Comparison of ENCODE assay signal across 1 cellular context in genomic region chr20:34515484-34516037, GRCh38.
TF ChIP-seq lines count a peak whose summit lies in the region.

No MANE protein-coding gene starts in this region.

TF ChIP-seq in HepG2, 621 proteins besides CTCF, POLR2A, EP300 and RAD21 (continued from another document and continues in another):
- TF ChIP-seq, protein P1, sequence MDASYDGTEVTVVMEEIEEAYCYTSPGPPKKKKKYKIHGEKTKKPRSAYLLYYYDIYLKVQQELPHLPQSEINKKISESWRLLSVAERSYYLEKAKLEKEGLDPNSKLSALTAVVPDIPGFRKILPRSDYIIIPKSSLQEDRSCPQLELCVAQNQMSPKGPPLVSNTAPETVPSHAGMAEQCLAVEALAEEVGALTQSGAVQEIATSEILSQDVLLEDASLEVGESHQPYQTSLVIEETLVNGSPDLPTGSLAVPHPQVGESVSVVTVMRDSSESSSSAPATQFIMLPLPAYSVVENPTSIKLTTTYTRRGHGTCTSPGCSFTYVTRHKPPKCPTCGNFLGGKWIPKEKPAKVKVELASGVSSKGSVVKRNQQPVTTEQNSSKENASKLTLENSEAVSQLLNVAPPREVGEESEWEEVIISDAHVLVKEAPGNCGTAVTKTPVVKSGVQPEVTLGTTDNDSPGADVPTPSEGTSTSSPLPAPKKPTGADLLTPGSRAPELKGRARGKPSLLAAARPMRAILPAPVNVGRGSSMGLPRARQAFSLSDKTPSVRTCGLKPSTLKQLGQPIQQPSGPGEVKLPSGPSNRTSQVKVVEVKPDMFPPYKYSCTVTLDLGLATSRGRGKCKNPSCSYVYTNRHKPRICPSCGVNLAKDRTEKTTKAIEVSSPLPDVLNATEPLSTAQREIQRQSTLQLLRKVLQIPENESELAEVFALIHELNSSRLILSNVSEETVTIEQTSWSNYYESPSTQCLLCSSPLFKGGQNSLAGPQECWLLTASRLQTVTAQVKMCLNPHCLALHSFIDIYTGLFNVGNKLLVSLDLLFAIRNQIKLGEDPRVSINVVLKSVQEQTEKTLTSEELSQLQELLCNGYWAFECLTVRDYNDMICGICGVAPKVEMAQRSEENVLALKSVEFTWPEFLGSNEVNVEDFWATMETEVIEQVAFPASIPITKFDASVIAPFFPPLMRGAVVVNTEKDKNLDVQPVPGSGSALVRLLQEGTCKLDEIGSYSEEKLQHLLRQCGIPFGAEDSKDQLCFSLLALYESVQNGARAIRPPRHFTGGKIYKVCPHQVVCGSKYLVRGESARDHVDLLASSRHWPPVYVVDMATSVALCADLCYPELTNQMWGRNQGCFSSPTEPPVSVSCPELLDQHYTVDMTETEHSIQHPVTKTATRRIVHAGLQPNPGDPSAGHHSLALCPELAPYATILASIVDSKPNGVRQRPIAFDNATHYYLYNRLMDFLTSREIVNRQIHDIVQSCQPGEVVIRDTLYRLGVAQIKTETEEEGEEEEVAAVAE (CRISPR knock-in tag; IDR thresholded peaks at IDR 0.05; ENCODE audit: borderline replicate concordance), result no peak
- TF ChIP-seq ZNF775 (CRISPR knock-in tag; IDR thresholded peaks at IDR 0.05; ENCODE audit: borderline replicate concordance) (0 out of 2 replicates have a peak, but pooled peaks have one; percentile 72), ZFP36L1 (CRISPR knock-in tag; IDR thresholded peaks at IDR 0.05) (no peak), TRIM24 (CRISPR knock-in tag; IDR thresholded peaks at IDR 0.05) (no peak), ZZZ3 (CRISPR knock-in tag; IDR thresholded peaks at IDR 0.05; ENCODE audit: borderline replicate concordance) (peak; percentile 33; the same call in 1 of the 2 replicates), ZSCAN20 (CRISPR knock-in tag; IDR thresholded peaks at IDR 0.05; ENCODE audit: borderline replicate concordance) (no peak), ZNF337 (CRISPR knock-in tag; IDR thresholded peaks at IDR 0.05; ENCODE audit: borderline replicate concordance, low read depth) (0 out of 2 replicates have a peak, but pooled peaks have one; percentile 13), THYN1 (CRISPR knock-in tag; IDR thresholded peaks at IDR 0.05; ENCODE audit: borderline replicate concordance, low read depth) (no peak), ZNF382 (CRISPR knock-in tag; IDR thresholded peaks at IDR 0.05; ENCODE audit: borderline replicate concordance) (no peak), HES4 (CRISPR knock-in tag; IDR thresholded peaks at IDR 0.05; ENCODE audit: borderline replicate concordance) (no peak; the same call in 1 of the 2 replicates), MTF1 (CRISPR knock-in tag; IDR thresholded peaks at IDR 0.05) (no peak), STAT6 (CRISPR knock-in tag; IDR thresholded peaks at IDR 0.05; ENCODE audit: borderline replicate concordance) (no peak), ZNF234 (CRISPR knock-in tag; conservative IDR thresholded peaks at IDR 0.05) (no peak), ZNF557 (CRISPR knock-in tag; IDR thresholded peaks at IDR 0.05) (0 out of 2 replicates have a peak, but pooled peaks have one; percentile 18), ZNF225 (CRISPR knock-in tag; IDR thresholded peaks at IDR 0.05) (no peak), ZBTB44 (CRISPR knock-in tag; IDR thresholded peaks at IDR 0.05) (no peak), ZNF446 (CRISPR knock-in tag; IDR thresholded peaks at IDR 0.05) (peak; percentile 82), CHCHD3 (CRISPR knock-in tag; IDR thresholded peaks at IDR 0.05) (no peak), ZFP36 (IDR thresholded peaks at IDR 0.05; ENCODE audit: borderline replicate concordance, low read depth, low read length, partially characterized antibody) (no peak), PHF21A (CRISPR knock-in tag; IDR thresholded peaks at IDR 0.05) (peak; percentile 37), NFRKB (IDR thresholded peaks at IDR 0.05) (no peak)
- TF ChIP-seq, protein P2, sequence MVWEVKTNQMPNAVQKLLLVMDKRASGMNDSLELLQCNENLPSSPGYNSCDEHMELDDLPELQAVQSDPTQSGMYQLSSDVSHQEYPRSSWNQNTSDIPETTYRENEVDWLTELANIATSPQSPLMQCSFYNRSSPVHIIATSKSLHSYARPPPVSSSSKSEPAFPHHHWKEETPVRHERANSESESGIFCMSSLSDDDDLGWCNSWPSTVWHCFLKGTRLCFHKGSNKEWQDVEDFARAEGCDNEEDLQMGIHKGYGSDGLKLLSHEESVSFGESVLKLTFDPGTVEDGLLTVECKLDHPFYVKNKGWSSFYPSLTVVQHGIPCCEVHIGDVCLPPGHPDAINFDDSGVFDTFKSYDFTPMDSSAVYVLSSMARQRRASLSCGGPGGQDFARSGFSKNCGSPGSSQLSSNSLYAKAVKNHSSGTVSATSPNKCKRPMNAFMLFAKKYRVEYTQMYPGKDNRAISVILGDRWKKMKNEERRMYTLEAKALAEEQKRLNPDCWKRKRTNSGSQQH (CRISPR knock-in tag; IDR thresholded peaks at IDR 0.05; ENCODE audit: low read depth), result no peak; the same call in 1 of the 2 replicates
- TF ChIP-seq, protein P3, sequence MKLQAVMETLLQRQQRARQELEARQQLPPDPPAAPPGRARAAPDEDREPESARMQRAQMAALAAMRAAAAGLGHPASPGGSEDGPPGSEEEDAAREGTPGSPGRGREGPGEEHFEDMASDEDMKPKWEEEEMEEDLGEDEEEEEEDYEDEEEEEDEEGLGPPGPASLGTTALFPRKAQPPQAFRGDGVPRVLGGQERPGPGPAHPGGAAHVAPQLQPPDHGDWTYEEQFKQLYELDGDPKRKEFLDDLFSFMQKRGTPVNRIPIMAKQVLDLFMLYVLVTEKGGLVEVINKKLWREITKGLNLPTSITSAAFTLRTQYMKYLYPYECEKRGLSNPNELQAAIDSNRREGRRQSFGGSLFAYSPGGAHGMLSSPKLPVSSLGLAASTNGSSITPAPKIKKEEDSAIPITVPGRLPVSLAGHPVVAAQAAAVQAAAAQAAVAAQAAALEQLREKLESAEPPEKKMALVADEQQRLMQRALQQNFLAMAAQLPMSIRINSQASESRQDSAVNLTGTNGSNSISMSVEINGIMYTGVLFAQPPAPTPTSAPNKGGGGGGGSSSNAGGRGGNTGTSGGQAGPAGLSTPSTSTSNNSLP (IDR thresholded peaks at IDR 0.05; ENCODE audit: low read depth, low read length), result no peak
- TF ChIP-seq, protein P4, sequence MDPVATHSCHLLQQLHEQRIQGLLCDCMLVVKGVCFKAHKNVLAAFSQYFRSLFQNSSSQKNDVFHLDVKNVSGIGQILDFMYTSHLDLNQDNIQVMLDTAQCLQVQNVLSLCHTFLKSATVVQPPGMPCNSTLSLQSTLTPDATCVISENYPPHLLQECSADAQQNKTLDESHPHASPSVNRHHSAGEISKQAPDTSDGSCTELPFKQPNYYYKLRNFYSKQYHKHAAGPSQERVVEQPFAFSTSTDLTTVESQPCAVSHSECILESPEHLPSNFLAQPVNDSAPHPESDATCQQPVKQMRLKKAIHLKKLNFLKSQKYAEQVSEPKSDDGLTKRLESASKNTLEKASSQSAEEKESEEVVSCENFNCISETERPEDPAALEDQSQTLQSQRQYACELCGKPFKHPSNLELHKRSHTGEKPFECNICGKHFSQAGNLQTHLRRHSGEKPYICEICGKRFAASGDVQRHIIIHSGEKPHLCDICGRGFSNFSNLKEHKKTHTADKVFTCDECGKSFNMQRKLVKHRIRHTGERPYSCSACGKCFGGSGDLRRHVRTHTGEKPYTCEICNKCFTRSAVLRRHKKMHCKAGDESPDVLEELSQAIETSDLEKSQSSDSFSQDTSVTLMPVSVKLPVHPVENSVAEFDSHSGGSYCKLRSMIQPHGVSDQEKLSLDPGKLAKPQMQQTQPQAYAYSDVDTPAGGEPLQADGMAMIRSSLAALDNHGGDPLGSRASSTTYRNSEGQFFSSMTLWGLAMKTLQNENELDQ (CRISPR knock-in tag; IDR thresholded peaks at IDR 0.05; ENCODE audit: borderline replicate concordance), result no peak
- TF ChIP-seq, protein P5, sequence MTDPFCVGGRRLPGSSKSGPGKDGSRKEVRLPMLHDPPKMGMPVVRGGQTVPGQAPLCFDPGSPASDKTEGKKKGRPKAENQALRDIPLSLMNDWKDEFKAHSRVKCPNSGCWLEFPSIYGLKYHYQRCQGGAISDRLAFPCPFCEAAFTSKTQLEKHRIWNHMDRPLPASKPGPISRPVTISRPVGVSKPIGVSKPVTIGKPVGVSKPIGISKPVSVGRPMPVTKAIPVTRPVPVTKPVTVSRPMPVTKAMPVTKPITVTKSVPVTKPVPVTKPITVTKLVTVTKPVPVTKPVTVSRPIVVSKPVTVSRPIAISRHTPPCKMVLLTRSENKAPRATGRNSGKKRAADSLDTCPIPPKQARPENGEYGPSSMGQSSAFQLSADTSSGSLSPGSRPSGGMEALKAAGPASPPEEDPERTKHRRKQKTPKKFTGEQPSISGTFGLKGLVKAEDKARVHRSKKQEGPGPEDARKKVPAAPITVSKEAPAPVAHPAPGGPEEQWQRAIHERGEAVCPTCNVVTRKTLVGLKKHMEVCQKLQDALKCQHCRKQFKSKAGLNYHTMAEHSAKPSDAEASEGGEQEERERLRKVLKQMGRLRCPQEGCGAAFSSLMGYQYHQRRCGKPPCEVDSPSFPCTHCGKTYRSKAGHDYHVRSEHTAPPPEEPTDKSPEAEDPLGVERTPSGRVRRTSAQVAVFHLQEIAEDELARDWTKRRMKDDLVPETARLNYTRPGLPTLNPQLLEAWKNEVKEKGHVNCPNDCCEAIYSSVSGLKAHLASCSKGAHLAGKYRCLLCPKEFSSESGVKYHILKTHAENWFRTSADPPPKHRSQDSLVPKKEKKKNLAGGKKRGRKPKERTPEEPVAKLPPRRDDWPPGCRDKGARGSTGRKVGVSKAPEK (CRISPR knock-in tag; IDR thresholded peaks at IDR 0.05; ENCODE audit: borderline replicate concordance), result 0 out of 2 replicates have a peak, but pooled peaks have one; percentile 77
- TF ChIP-seq, protein P6, sequence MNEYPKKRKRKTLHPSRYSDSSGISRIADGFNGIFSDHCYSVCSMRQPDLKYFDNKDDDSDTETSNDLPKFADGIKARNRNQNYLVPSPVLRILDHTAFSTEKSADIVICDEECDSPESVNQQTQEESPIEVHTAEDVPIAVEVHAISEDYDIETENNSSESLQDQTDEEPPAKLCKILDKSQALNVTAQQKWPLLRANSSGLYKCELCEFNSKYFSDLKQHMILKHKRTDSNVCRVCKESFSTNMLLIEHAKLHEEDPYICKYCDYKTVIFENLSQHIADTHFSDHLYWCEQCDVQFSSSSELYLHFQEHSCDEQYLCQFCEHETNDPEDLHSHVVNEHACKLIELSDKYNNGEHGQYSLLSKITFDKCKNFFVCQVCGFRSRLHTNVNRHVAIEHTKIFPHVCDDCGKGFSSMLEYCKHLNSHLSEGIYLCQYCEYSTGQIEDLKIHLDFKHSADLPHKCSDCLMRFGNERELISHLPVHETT (CRISPR knock-in tag; conservative IDR thresholded peaks at IDR 0.05), result no peak; the same call in 1 of the 2 replicates
- TF ChIP-seq, protein P7, sequence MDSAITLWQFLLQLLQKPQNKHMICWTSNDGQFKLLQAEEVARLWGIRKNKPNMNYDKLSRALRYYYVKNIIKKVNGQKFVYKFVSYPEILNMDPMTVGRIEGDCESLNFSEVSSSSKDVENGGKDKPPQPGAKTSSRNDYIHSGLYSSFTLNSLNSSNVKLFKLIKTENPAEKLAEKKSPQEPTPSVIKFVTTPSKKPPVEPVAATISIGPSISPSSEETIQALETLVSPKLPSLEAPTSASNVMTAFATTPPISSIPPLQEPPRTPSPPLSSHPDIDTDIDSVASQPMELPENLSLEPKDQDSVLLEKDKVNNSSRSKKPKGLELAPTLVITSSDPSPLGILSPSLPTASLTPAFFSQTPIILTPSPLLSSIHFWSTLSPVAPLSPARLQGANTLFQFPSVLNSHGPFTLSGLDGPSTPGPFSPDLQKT (CRISPR knock-in tag; IDR thresholded peaks at IDR 0.05; ENCODE audit: borderline replicate concordance), result no peak
